Comparison of ENCODE assay signal across 9 cellular contexts in genomic region chr12:120367924-120368788, GRCh38. TPM values are rescaled to one million over a fixed set of nuclear protein-coding genes. Genes with fewer than 3 reads are reported as not detected.
DNase-seq lines count a peak whose midpoint lies in the region; ATAC-seq, FAIRE-seq and TF ChIP-seq lines count a peak whose summit lies in the region.
"Had no signal": no experiment of that assay in that cellular context is flagged by ENCODE, and none has a peak within 500 bp of the region (broad histone marks: within the 10 kb centered on the region; RNA-seq: fewer than 3 reads in every experiment).

No MANE protein-coding gene starts in this region.

- FAIRE-seq in K562 (lab: Jason Lieb, UNC): no peak

- peaks cover 29% of the 10 kb centered on the region for H3K4me1 Mint-ChIP-seq in mesothelial cell of epicardium

- H3K27me3 Mint-ChIP-seq in mesothelial cell of epicardium (ENCODE audit: low read depth): peaks cover 38% of the 10 kb centered on the region

- H3K36me3 ChIP-seq in K562 (ENCODE audit: control insufficient read depth, insufficient read depth, low read length) (no peaks in the 10 kb centered on the region), suprapubic skin (no peaks in the 10 kb centered on the region)

- TF ChIP-seq POLR2A in K562 (conservative IDR thresholded peaks at IDR 0.05): no peak
- no peak for TF ChIP-seq POLR2A in suprapubic skin (IDR thresholded peaks at IDR 0.05)

- peaks cover 6% of the 10 kb centered on the region for H3K9me1 ChIP-seq in K562 (ENCODE audit: control insufficient read depth, insufficient read depth, low read length)

- H3K4me3 Mint-ChIP-seq in mesothelial cell of epicardium: peak overlapping the region; percentile 76

- peaks cover 42 to 69% of the 10 kb centered on the region in 2 experiments for H3K27me3 ChIP-seq in K562 (ENCODE audit: control insufficient read depth in 2 of 2, insufficient read depth in 2 of 2, low read length in 2 of 2)
- peaks cover 64% of the 10 kb centered on the region for H3K27me3 ChIP-seq in suprapubic skin

- in situ Hi-C loops in K562 (cut with MboI): no loop called here

- TF ChIP-seq CTCF in K562 (IDR thresholded peaks at IDR 0.05 in 2 of 3, conservative IDR thresholded peaks at IDR 0.05 in 1 of 3; ENCODE audit: insufficient read depth in 2 of 3, low read depth in 1 of 3, low read length in 3 of 3) (no peak), mesothelial cell of epicardium (IDR thresholded peaks at IDR 0.05; ENCODE audit: unreplicated experiment) (no peak), suprapubic skin (IDR thresholded peaks at IDR 0.05) (no peak)

- no peak overlapping the region for H3K9ac ChIP-seq in K562 (ENCODE audit: insufficient read depth in 1 of 2, low read depth in 2 of 2, low read length in 2 of 2)

- intact Hi-C loops in K562 (cut with micrococcal nuclease): no loop called here

- CTCF ChIA-PET in K562 (lab: Yijun Ruan, JAX; ENCODE audit: low intra/inter-chr PET ratio): no interaction called here

- no peak overlapping the region for H2AFZ ChIP-seq in K562 (ENCODE audit: low read depth, low read length)

- POLR2A ChIA-PET in K562 (lab: Yijun Ruan, JAX): interaction anchor here (0.7 to 3.0 kb wide), 3 partner anchors 7 to 60 kb away, joined by 4 to 12 read pairs (median 10); no protein-coding TSS in a partner anchor

- H4K20me1 ChIP-seq in K562 (replicated peaks; ENCODE audit: control insufficient read depth, insufficient read depth, low read length): peaks cover 26% of the 10 kb centered on the region

- H3K9me3 ChIP-seq in K562 (replicated peaks; ENCODE audit: control insufficient read depth, insufficient read depth, low read depth, low read length) (no peaks in the 10 kb centered on the region), suprapubic skin (no peaks in the 10 kb centered on the region)

- WGBS in K562 (ENCODE audit: insufficient coverage, low coverage, missing lambda C conversion rate): 3% methylated on average over 15 of the region's 86 CpGs
- 10% methylated on average over 8 of the region's 86 CpGs for WGBS in suprapubic skin

- H3K4me3 ChIP-seq in K562 (no peak overlapping the region), suprapubic skin (peak overlapping the region; percentile 60)

- H3K27ac ChIP-seq in K562 (ENCODE audit: extremely low read depth, low read depth, low read length) (no peak overlapping the region), suprapubic skin (no peak overlapping the region)

- H3K4me1 ChIP-seq in K562 (replicated peaks in 1 of 2; ENCODE audit: control insufficient read depth in 2 of 2, insufficient read depth in 2 of 2, low read length in 2 of 2) (peaks cover 0 to 19% of the 10 kb centered on the region in 2 experiments; a peak in 2 of 5 replicates), suprapubic skin (peaks cover 19% of the 10 kb centered on the region)

- DNase-seq in NCI-H146 (lab: John Stamatoyannopoulos, UW): peak; percentile 9
- no peak for DNase-seq in NCI-H146 treated with DMSO at 0.1 percent for 48 hours (lab: John Stamatoyannopoulos, UW; ENCODE audit: unreplicated experiment)
- DNase-seq in K562 (ENCODE audit: extremely low read depth in 1 of 4, low spot score in 3 of 4): peak in 2 of 4 experiments; percentile 54 to 61
- DNase-seq in mesothelial cell of epicardium (ENCODE audit: low spot score in 2 of 2, unreplicated experiment in 2 of 2): peak in 1 of 2 experiments; percentile 44
- no peak for DNase-seq in suprapubic skin (ENCODE audit: low spot score in 2 of 2)

- H3K27ac Mint-ChIP-seq in mesothelial cell of epicardium: peak overlapping the region; percentile 71

- TF ChIP-seq EP300 in K562 (IDR thresholded peaks at IDR 0.05; ENCODE audit: low read length): no peak
- no peak for TF ChIP-seq EP300 in suprapubic skin (IDR thresholded peaks at IDR 0.05)

- TF ChIP-seq RAD21 in K562 (CRISPR knock-in tag; conservative IDR thresholded peaks at IDR 0.05 in 1 of 2, IDR thresholded peaks at IDR 0.05 in 1 of 2): no peak

- peaks cover 10% of the 10 kb centered on the region for H3K36me3 Mint-ChIP-seq in mesothelial cell of epicardium

- no peaks in the 10 kb centered on the region for H3K79me2 ChIP-seq in K562 (ENCODE audit: control insufficient read depth, insufficient read depth, low read length)

- no TSS peak for BruUV-seq in K562 (replicated peaks; lab: Mats Ljungman, UMichigan)

- H3K9me3 Mint-ChIP-seq in mesothelial cell of epicardium: no peaks in the 10 kb centered on the region

- ATAC-seq in K562 (no peak), HG02884 (IDR thresholded peaks at IDR 0.05; ENCODE audit: unreplicated experiment) (no peak), HG03135 (IDR thresholded peaks at IDR 0.05; ENCODE audit: unreplicated experiment) (no peak), GM18520 (IDR thresholded peaks at IDR 0.05; ENCODE audit: unreplicated experiment) (no peak)

- H3K4me2 ChIP-seq in K562 (ENCODE audit: insufficient read depth, low read length): no peak overlapping the region

TF ChIP-seq in K562, 482 proteins besides CTCF, POLR2A, EP300 and RAD21 (continues in another document):
- peak in 1 of 2 experiments; percentile 36 for TF ChIP-seq E2F6 (IDR thresholded peaks at IDR 0.05; ENCODE audit: borderline replicate concordance in 1 of 2, extremely low read depth in 1 of 2, insufficient read depth in 1 of 2, insufficient read length in 1 of 2, low read depth in 1 of 2, low read length in 1 of 2, poor library complexity in 1 of 2, severe bottlenecking in 1 of 2)
- TF ChIP-seq EGR1 (conservative IDR thresholded peaks at IDR 0.05): peak; percentile 63

RNA-seq across cellular contexts. Expression of gene MSI1, which starts 0.8 kb away (rescaled TPM):
- not detected in 2 replicates for total RNA-seq in K562 (2011; cell fraction: chromatin; rRNA removed; ENCODE audit: low replicate concordance)
- total RNA-seq in K562 (2011; cell fraction: nucleolus; rRNA removed): not detected in 2 replicates
- not detected in 2 replicates for total RNA-seq in K562 (2011; cell fraction: nucleoplasm; rRNA removed)
- not detected in 2 replicates for total RNA-seq in K562 (2014; rRNA removed)
- total RNA-seq in K562 (2014; rRNA removed; fragmentation: Illumina TruSeq; extraction: Trizol): not detected in 2 replicates
- not detected in 2 replicates for total RNA-seq in K562 (2015; rRNA removed; fragmentation: Illumina TruSeq; extraction: Trizol)
- total RNA-seq in K562 (2021): 0.16 TPM in 2 replicates
- 0.04 TPM in 1 of 2 replicates, not detected in the other for polyA plus RNA-seq in K562 (2011; rRNA removed)
- 0.03 TPM in 1 of 2 replicates, not detected in the other for polyA plus RNA-seq in K562 (2011; cell fraction: cytosol; rRNA removed)
- 0.04 and 0.06 TPM in 2 replicates for polyA plus RNA-seq in K562 (2011; cell fraction: nucleus; rRNA removed)
- 0.04 TPM in 1 of 2 replicates, not detected in the other for polyA plus RNA-seq in K562 (2012)
- not detected in 2 replicates for polyA plus RNA-seq in K562 (2014; fragmentation: Illumina TruSeq; extraction: Trizol)
- not detected for polyA plus RNA-seq in K562 (2014; fragmentation: Nextera tagmentation; extraction: Ambion mirVana)
- polyA plus RNA-seq in K562 (2014; rRNA removed): not detected in 2 replicates
- polyA minus RNA-seq in K562 (2011; rRNA and poly(A)+ RNA removed): 0.33 TPM in 1 of 2 replicates, not detected in the other
- polyA minus RNA-seq in K562 (2011; cell fraction: cytosol; rRNA and poly(A)+ RNA removed): not detected in 2 replicates
- not detected in 2 replicates for polyA minus RNA-seq in K562 (2011; cell fraction: nucleus; rRNA and poly(A)+ RNA removed)
- 27.7 to 32.7 TPM (median 28.4 TPM) in 3 replicates for total RNA-seq in mesothelial cell of epicardium
- total RNA-seq in suprapubic skin: under 1 TPM; 0.40 to 0.86 (median 0.61) TPM
- total RNA-seq: M059J had no signal

RNA-seq across cellular contexts. Expression of gene PLA2G1B, which starts 40.6 kb away (rescaled TPM):
- not detected in 2 replicates for total RNA-seq in K562 (2011; cell fraction: chromatin; rRNA removed; ENCODE audit: low replicate concordance)
- not detected in 2 replicates for total RNA-seq in K562 (2011; cell fraction: nucleolus; rRNA removed)
- total RNA-seq in K562 (2011; cell fraction: nucleoplasm; rRNA removed): not detected in 2 replicates
- total RNA-seq in K562 (2014; rRNA removed) (not detected in 2 replicates), K562 (2014; rRNA removed; fragmentation: Illumina TruSeq; extraction: Trizol) (not detected in 2 replicates), K562 (2015; rRNA removed; fragmentation: Illumina TruSeq; extraction: Trizol) (not detected in 2 replicates), K562 (2021) (1.4 and 1.8 TPM in 2 replicates), mesothelial cell of epicardium (not detected in 3 replicates), suprapubic skin (not detected)
- polyA plus RNA-seq in K562 (2011; rRNA removed) (not detected in 2 replicates), K562 (2014; fragmentation: Illumina TruSeq; extraction: Trizol) (not detected in 2 replicates), K562 (2014; fragmentation: Nextera tagmentation; extraction: Ambion mirVana) (not detected), K562 (2014; rRNA removed) (not detected in 2 replicates)
- not detected in 2 replicates for polyA plus RNA-seq in K562 (2011; cell fraction: cytosol; rRNA removed)
- not detected in 2 replicates for polyA plus RNA-seq in K562 (2011; cell fraction: nucleus; rRNA removed)
- not detected in 2 replicates for polyA plus RNA-seq in K562 (2012)
- polyA minus RNA-seq in K562 (2011; rRNA and poly(A)+ RNA removed): not detected in 2 replicates
- polyA minus RNA-seq in K562 (2011; cell fraction: cytosol; rRNA and poly(A)+ RNA removed): not detected in 2 replicates
- not detected in 2 replicates for polyA minus RNA-seq in K562 (2011; cell fraction: nucleus; rRNA and poly(A)+ RNA removed)
- total RNA-seq: M059J had no signal

Comparison
In these comparisons a context has a peak if more than half of its experiments do, and no peak if none do; other contexts are left out.
1. RNA of gene MSI1, which starts 0.8 kb away (total RNA-seq): 27.7 to 32.7 TPM in mesothelial cell of epicardium; 0.40 to 0.86 TPM in suprapubic skin and 0.16 TPM in K562; every median in the first group is over 10 times any median in the second.